ENCODE assay signal across 13 cellular contexts in the genomic region with DNA sequence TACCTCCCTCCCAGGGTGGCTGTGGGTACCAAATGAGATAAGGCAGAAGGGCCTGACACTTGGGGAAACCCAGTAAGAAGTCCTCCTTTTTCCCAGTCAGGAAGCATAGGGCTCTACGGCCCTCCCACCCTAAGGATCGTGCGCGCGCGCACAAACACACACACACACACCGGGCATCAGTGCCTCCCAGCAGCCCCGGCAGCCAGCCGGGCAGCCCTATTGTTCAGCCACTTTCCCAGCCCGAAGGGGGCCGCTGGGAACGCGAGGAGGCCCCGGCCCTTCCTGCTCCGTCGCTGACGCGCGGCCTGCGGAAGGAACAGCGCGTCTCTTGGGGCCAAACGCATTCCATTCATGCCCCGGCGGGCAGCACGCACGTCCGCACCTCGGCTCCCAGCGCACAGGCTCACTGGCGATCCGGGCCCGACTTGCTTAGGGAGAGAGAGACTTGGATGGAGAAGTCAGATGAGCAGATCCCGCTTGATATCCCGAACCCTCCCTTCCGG. TPM values are rescaled to one million over a fixed set of nuclear protein-coding genes. Genes with fewer than 3 reads are reported as not detected.
DNase-seq lines count a peak whose midpoint lies in the region; ATAC-seq, FAIRE-seq and TF ChIP-seq lines count a peak whose summit lies in the region.
"Had no signal": no experiment of that assay in that cellular context is flagged by ENCODE, and none has a peak within 500 bp of the region (broad histone marks: within the 10 kb centered on the region; RNA-seq: fewer than 3 reads in every experiment).

No MANE protein-coding gene starts in this region.

- H3K4me3 Mint-ChIP-seq in activated T-helper 2 cell treated with anti-CD3 and anti-CD28 coated beads, Interferon-gamma antibody, Interleukin-2, Interleukin-4, amounts not matched to agents 10 μg/mL and 5 μg/mL and 100 μg/mL, durations not matched to agents 14 hours and 24 hours and 36 hours (ENCODE audit: low read depth) = no peak overlapping the region
- H3K4me3 Mint-ChIP-seq: activated CD4-positive, alpha-beta memory T cell treated with anti-CD3 and anti-CD28 coated beads, Interleukin-2, amount 10 ng/mL, durations not matched to agents 7 days and 5 days had no signal

- no peak overlapping the region for H3K4me3 ChIP-seq in gastroesophageal sphincter
- H3K4me3 ChIP-seq in mesendoderm (ENCODE audit: low read length) = no peak overlapping the region
- peak overlapping the region in 2 of 5 donors; percentile 20 to 42 for H3K4me3 ChIP-seq in subcutaneous abdominal adipose tissue (ENCODE audit: low read depth in 1 of 5, low read length in 5 of 5)

- no peak overlapping the region for H4K8ac ChIP-seq in mesendoderm (ENCODE audit: low read depth, low read length)

- H2BK120ac ChIP-seq in mesendoderm (ENCODE audit: low read depth, low read length) = no peak overlapping the region

- H2BK5ac ChIP-seq in mesendoderm (ENCODE audit: low read length) = no peak overlapping the region

- H3K4ac ChIP-seq in mesendoderm (ENCODE audit: low read depth, low read length) = no peak overlapping the region

- TF ChIP-seq POLR2A in gastroesophageal sphincter (IDR thresholded peaks at IDR 0.05) = peak; percentile 28 to 41
- no peak for TF ChIP-seq POLR2A in H54 (IDR thresholded peaks at IDR 0.05; ENCODE audit: low read depth, low read length)

- H3K36me3 Mint-ChIP-seq in activated T-helper 2 cell treated with anti-CD3 and anti-CD28 coated beads, Interferon-gamma antibody, Interleukin-2, Interleukin-4, amounts not matched to agents 10 μg/mL and 5 μg/mL and 100 μg/mL, durations not matched to agents 14 hours and 24 hours and 36 hours (ENCODE audit: low read depth) = no peaks in the 10 kb centered on the region

- intact Hi-C loops in activated T-helper 2 cell treated with anti-CD3 and anti-CD28 coated beads, Interferon-gamma antibody, Interleukin-2, Interleukin-4, amounts not matched to agents 10 μg/mL and 5 μg/mL and 100 μg/mL, durations not matched to agents 14 hours and 24 hours and 36 hours (cut with micrococcal nuclease) = no loop called here

- H3K27ac ChIP-seq in gastroesophageal sphincter = peak overlapping the region; percentile 70 to 93 (median 88)
- H3K27ac ChIP-seq in mesendoderm (ENCODE audit: low read depth, low read length) = no peak overlapping the region
- peak overlapping the region; percentile 62 for H3K27ac ChIP-seq in subcutaneous abdominal adipose tissue (ENCODE audit: low read depth, low read length)

- H3K4me1 ChIP-seq in gastroesophageal sphincter = peaks cover 7 to 62% (median 7%) of the 10 kb centered on the region in 3 donors
- no peaks in the 10 kb centered on the region for H3K4me1 ChIP-seq in mesendoderm (ENCODE audit: control insufficient read depth, low read depth, low read length)
- peaks cover 12 to 39% (median 29%) of the 10 kb centered on the region in 5 donors for H3K4me1 ChIP-seq in subcutaneous abdominal adipose tissue (ENCODE audit: control insufficient read depth in 5 of 5, insufficient read depth in 5 of 5, low read length in 5 of 5)

- peak in 1 of 4 experiments; percentile 4 for TF ChIP-seq CTCF in gastroesophageal sphincter (IDR thresholded peaks at IDR 0.05)

- H3K9me3 ChIP-seq in gastroesophageal sphincter (no peaks in the 10 kb centered on the region), subcutaneous abdominal adipose tissue (ENCODE audit: control insufficient read depth in 5 of 5, low read length in 5 of 5) (peaks cover 0 to 3% (median 0%) of the 10 kb centered on the region in 5 donors)

- peaks cover 11% of the 10 kb centered on the region for H3K27me3 Mint-ChIP-seq in activated T-helper 2 cell treated with anti-CD3 and anti-CD28 coated beads, Interferon-gamma antibody, Interleukin-2, Interleukin-4, amounts not matched to agents 10 μg/mL and 5 μg/mL and 100 μg/mL, durations not matched to agents 14 hours and 24 hours and 36 hours (ENCODE audit: low read depth)

- H3K36me3 ChIP-seq in gastroesophageal sphincter (no peaks in the 10 kb centered on the region), mesendoderm (ENCODE audit: control insufficient read depth, insufficient read depth, low read length) (no peaks in the 10 kb centered on the region), subcutaneous abdominal adipose tissue (ENCODE audit: control insufficient read depth in 5 of 5, insufficient read depth in 5 of 5, low read length in 5 of 5) (no peaks in the 10 kb centered on the region)

- no peak overlapping the region for H2BK15ac ChIP-seq in mesendoderm (replicated peaks; ENCODE audit: low read depth)

- H3K9me3 Mint-ChIP-seq in activated T-helper 2 cell treated with anti-CD3 and anti-CD28 coated beads, Interferon-gamma antibody, Interleukin-2, Interleukin-4, amounts not matched to agents 10 μg/mL and 5 μg/mL and 100 μg/mL, durations not matched to agents 14 hours and 24 hours and 36 hours = no peaks in the 10 kb centered on the region

- peak; percentile 98 for TF ChIP-seq EP300 in gastroesophageal sphincter (IDR thresholded peaks at IDR 0.05)

- peak overlapping the region; percentile 50 for H3K56ac ChIP-seq in mesendoderm (ENCODE audit: low read length)

- no CpG with 5 or more reads among the region's 36 CpGs for WGBS in gastroesophageal sphincter (ENCODE audit: low coverage in 1 of 2), 2 donors
- no CpG with 5 or more reads among the region's 36 CpGs for WGBS in mesendoderm (ENCODE audit: extremely low coverage, insufficient coverage, low lambda C conversion rate)

- peak; percentile 85 for DNase-seq in astrocyte of the hippocampus (ENCODE audit: low read depth, low spot score)
- peak; percentile 77 for DNase-seq in mesendoderm
- no peak for DNase-seq in kidney glomerular epithelial cell (lab: John Stamatoyannopoulos, UW)
- no peak for DNase-seq in activated T-helper 2 cell treated with anti-CD3 and anti-CD28 coated beads, Interferon-gamma antibody, Interleukin-2, Interleukin-4, amounts not matched to agents 10 μg/mL and 5 μg/mL and 100 μg/mL, durations not matched to agents 14 hours and 24 hours and 36 hours (ENCODE audit: low spot score)
- DNase-seq in H54 (ENCODE audit: insufficient read length, low spot score) = no peak
- DNase-seq: activated CD4-positive, alpha-beta memory T cell treated with anti-CD3 and anti-CD28 coated beads, Interleukin-2, amount 10 ng/mL, durations not matched to agents 7 days and 5 days; activated naive CD4-positive, alpha-beta T cell; GF-D8; NCI-H1694; T-helper 1 cell had no signal

- H2AK5ac ChIP-seq in mesendoderm (ENCODE audit: low read length) = no peak overlapping the region

- H3K18ac ChIP-seq in mesendoderm (ENCODE audit: low read length) = no peak overlapping the region

- no peak for FAIRE-seq in H54 (lab: Jason Lieb, UNC)

- no peaks in the 10 kb centered on the region for H3K27me3 ChIP-seq in gastroesophageal sphincter
- H3K27me3 ChIP-seq in mesendoderm (ENCODE audit: insufficient read depth, low read length, poor library complexity) = no peaks in the 10 kb centered on the region
- no peaks in the 10 kb centered on the region for H3K27me3 ChIP-seq in subcutaneous abdominal adipose tissue (ENCODE audit: control insufficient read depth in 5 of 5, insufficient read depth in 4 of 5, low read length in 5 of 5)

- H3K4me1 Mint-ChIP-seq in activated T-helper 2 cell treated with anti-CD3 and anti-CD28 coated beads, Interferon-gamma antibody, Interleukin-2, Interleukin-4, amounts not matched to agents 10 μg/mL and 5 μg/mL and 100 μg/mL, durations not matched to agents 14 hours and 24 hours and 36 hours (ENCODE audit: low read depth) = no peaks in the 10 kb centered on the region
- H3K4me1 Mint-ChIP-seq: activated CD4-positive, alpha-beta memory T cell treated with anti-CD3 and anti-CD28 coated beads, Interleukin-2, amount 10 ng/mL, durations not matched to agents 7 days and 5 days had no signal

- H4K5ac ChIP-seq in mesendoderm (ENCODE audit: low read length) = peak overlapping the region; percentile 39

- peak overlapping the region; percentile 19 for H3K4me2 ChIP-seq in mesendoderm (ENCODE audit: low read length)

- ATAC-seq in gastroesophageal sphincter = peak; percentile 87
- no peak for ATAC-seq in HG03139 (IDR thresholded peaks at IDR 0.05; ENCODE audit: unreplicated experiment)

- H3K23ac ChIP-seq in mesendoderm (ENCODE audit: low read length) = no peak overlapping the region

- H3K9ac ChIP-seq in mesendoderm (ENCODE audit: low read length) = peak overlapping the region; percentile 17
- peak overlapping the region in 1 of 5 donors; percentile 38 for H3K9ac ChIP-seq in subcutaneous abdominal adipose tissue (ENCODE audit: low read length in 5 of 5)

- no peaks in the 10 kb centered on the region for H3K79me1 ChIP-seq in mesendoderm (ENCODE audit: low read length)

- H3K79me2 ChIP-seq in mesendoderm (ENCODE audit: control insufficient read depth, insufficient read depth, low read length) = no peaks in the 10 kb centered on the region

- no peak overlapping the region for H3K27ac Mint-ChIP-seq in activated T-helper 2 cell treated with anti-CD3 and anti-CD28 coated beads, Interferon-gamma antibody, Interleukin-2, Interleukin-4, amounts not matched to agents 10 μg/mL and 5 μg/mL and 100 μg/mL, durations not matched to agents 14 hours and 24 hours and 36 hours
- H3K27ac Mint-ChIP-seq: activated CD4-positive, alpha-beta memory T cell treated with anti-CD3 and anti-CD28 coated beads, Interleukin-2, amount 10 ng/mL, durations not matched to agents 7 days and 5 days had no signal

RNA-seq across cellular contexts. Expression of a gene that starts 22.6 kb away (rescaled TPM):
- 100 to 1,000 TPM; 488 to 965 (median 649) TPM for total RNA-seq in gastroesophageal sphincter
- 13.6 TPM for polyA plus RNA-seq in mesendoderm (2013, experiment 1 of 2)
- polyA plus RNA-seq in mesendoderm (2013, experiment 2 of 2) = 14.0 TPM
- 8.9 and 9.7 TPM in 2 replicates for total RNA-seq in activated T-helper 2 cell treated with anti-CD3 and anti-CD28 coated beads, Interferon-gamma antibody, Interleukin-2, Interleukin-4, amounts not matched to agents 10 μg/mL and 5 μg/mL and 100 μg/mL, durations not matched to agents 14 hours and 24 hours and 36 hours

Comparison
In these comparisons a context has a peak if more than half of its experiments do, and no peak if none do; other contexts are left out.
1. DNase-seq: peak in astrocyte of the hippocampus (single experiment) and mesendoderm (single experiment); none in kidney glomerular epithelial cell (single experiment), activated T-helper 2 cell treated with anti-CD3 and anti-CD28 coated beads, Interferon-gamma antibody, Interleukin-2, Interleukin-4, amounts not matched to agents 10 μg/mL and 5 μg/mL and 100 μg/mL, durations not matched to agents 14 hours and 24 hours and 36 hours (single experiment) and H54 (single experiment).
2. RNA of a gene that starts 22.6 kb away (total RNA-seq): 488 to 965 TPM in gastroesophageal sphincter; 8.9 to 9.7 TPM in activated T-helper 2 cell treated with anti-CD3 and anti-CD28 coated beads, Interferon-gamma antibody, Interleukin-2, Interleukin-4, amounts not matched to agents 10 μg/mL and 5 μg/mL and 100 μg/mL, durations not matched to agents 14 hours and 24 hours and 36 hours; every median in the first group is over 10 times any median in the second.